ENCODE assay signal across 36 cellular contexts in genomic region chr10:86929445-86929844, GRCh38. TPM values are rescaled to one million over a fixed set of nuclear protein-coding genes. Genes with fewer than 3 reads are reported as not detected.
"Had no signal": no experiment of that assay in that cellular context is flagged by ENCODE, and none has a peak within 500 bp of the region (broad histone marks: within the 10 kb centered on the region; RNA-seq: fewer than 3 reads in every experiment).

No MANE protein-coding gene starts in this region.

- H3K4me1 Mint-ChIP-seq: activated CD4-positive, alpha-beta T cell treated with anti-CD3 and anti-CD28 coated beads, Interleukin-2, amount 10 ng/mL, durations not matched to agents 7 days and 5 days; activated naive CD4-positive, alpha-beta T cell treated with anti-CD3 and anti-CD28 coated beads, Interleukin-2, amount 50 U/mL, for 24 hours; memory B cell; stimulated activated memory B cell treated with anti-CD40 and anti-IgM and Interleukin-4, amounts not matched to agents 10 μg/mL and 1 μg/mL and 100 μg/mL, for 72 hours had no signal

- H3K4me3 ChIP-seq: colonic mucosa, dorsolateral prefrontal cortex, gastrocnemius medialis, smooth muscle cell, uterus had no signal

- FAIRE-seq: kidney, TTC549 had no signal

- H3K4me1 ChIP-seq: colonic mucosa, gastrocnemius medialis, uterus had no signal

- ATAC-seq: activated CD8-positive, alpha-beta T cell treated with anti-CD3 and anti-CD28 coated beads for 36 hours; activated naive CD8-positive, alpha-beta T cell treated with anti-CD3 and anti-CD28 coated beads, Interleukin-2, amount 50 U/mL, for 24 hours; activated T-cell treated with anti-CD3 and anti-CD28 coated beads, Interleukin-2, amount 50 U/mL, for 4 hours; gastrocnemius medialis; left colon; natural killer cell treated with Interleukin-12 subunit alpha and Interleukin-12 subunit beta and Interleukin-15 and Interleukin-18, amount 100 ng/mL, for 72 hours; stimulated activated memory B cell treated with anti-CD40 and anti-IgM and Interleukin-4, amounts not matched to agents 10 μg/mL and 1 μg/mL and 100 μg/mL, for 72 hours; stimulated activated naive CD8-positive, alpha-beta T cell treated with anti-CD3 and anti-CD28 coated beads, Interleukin-15, amount 100 ng/mL, for 72 hours had no signal

- H3K27me3 Mint-ChIP-seq: activated CD4-positive, alpha-beta T cell treated with anti-CD3 and anti-CD28 coated beads, Interleukin-2, amount 10 ng/mL, durations not matched to agents 7 days and 5 days; activated CD8-positive, alpha-beta T cell treated with anti-CD3 and anti-CD28 coated beads for 36 hours; activated naive CD4-positive, alpha-beta T cell treated with anti-CD3 and anti-CD28 coated beads, Interleukin-2, amount 50 U/mL, for 24 hours; activated naive CD8-positive, alpha-beta T cell treated with anti-CD3 and anti-CD28 coated beads, Interleukin-2, amount 50 U/mL, for 24 hours; memory B cell; natural killer cell treated with Interleukin-12 subunit alpha and Interleukin-12 subunit beta and Interleukin-15 and Interleukin-18, amount 100 ng/mL, for 72 hours; stimulated activated memory B cell treated with anti-CD40 and anti-IgM and Interleukin-4, amounts not matched to agents 10 μg/mL and 1 μg/mL and 100 μg/mL, for 72 hours; stimulated activated naive CD8-positive, alpha-beta T cell treated with anti-CD3 and anti-CD28 coated beads, Interleukin-15, amount 100 ng/mL, for 72 hours; type B pancreatic cell had no signal

- H3K27ac ChIP-seq: colonic mucosa, gastrocnemius medialis, neutrophil, uterus, VCaP had no signal

- H3K9ac ChIP-seq: SK-N-SH had no signal

- H3K4me3 Mint-ChIP-seq: activated CD4-positive, alpha-beta T cell treated with anti-CD3 and anti-CD28 coated beads, Interleukin-2, amount 10 ng/mL, durations not matched to agents 7 days and 5 days; activated CD8-positive, alpha-beta T cell treated with anti-CD3 and anti-CD28 coated beads for 36 hours; activated naive CD4-positive, alpha-beta T cell treated with anti-CD3 and anti-CD28 coated beads, Interleukin-2, amount 50 U/mL, for 24 hours; activated naive CD8-positive, alpha-beta T cell treated with anti-CD3 and anti-CD28 coated beads, Interleukin-2, amount 50 U/mL, for 24 hours; activated T-cell treated with anti-CD3 and anti-CD28 coated beads, Interleukin-2, amount 50 U/mL, for 4 hours; memory B cell; natural killer cell treated with Interleukin-12 subunit alpha and Interleukin-12 subunit beta and Interleukin-15 and Interleukin-18, amount 100 ng/mL, for 72 hours; stimulated activated memory B cell treated with anti-CD40 and anti-IgM and Interleukin-4, amounts not matched to agents 10 μg/mL and 1 μg/mL and 100 μg/mL, for 72 hours; stimulated activated naive CD8-positive, alpha-beta T cell treated with anti-CD3 and anti-CD28 coated beads, Interleukin-15, amount 100 ng/mL, for 72 hours; T-helper 1 cell treated with Interleukin-12 subunit alpha and Interleukin-12 subunit beta and Interleukin-4 antibody, amounts not matched to agents 30 μg/mL and 1 μg/mL, for 36 hours; type B pancreatic cell had no signal

- H3K36me3 ChIP-seq: colonic mucosa, neutrophil, uterus had no signal

- H3K36me3 Mint-ChIP-seq: activated naive CD4-positive, alpha-beta T cell treated with anti-CD3 and anti-CD28 coated beads, Interleukin-2, amount 50 U/mL, for 24 hours; natural killer cell treated with Interleukin-12 subunit alpha and Interleukin-12 subunit beta and Interleukin-15 and Interleukin-18, amount 100 ng/mL, for 72 hours had no signal

- H3K9me3 ChIP-seq: colonic mucosa, gastrocnemius medialis, neutrophil, SK-N-SH, uterus had no signal

- H3K27ac Mint-ChIP-seq: activated CD4-positive, alpha-beta T cell treated with anti-CD3 and anti-CD28 coated beads, Interleukin-2, amount 10 ng/mL, durations not matched to agents 7 days and 5 days; activated CD8-positive, alpha-beta T cell treated with anti-CD3 and anti-CD28 coated beads for 36 hours; activated naive CD4-positive, alpha-beta T cell treated with anti-CD3 and anti-CD28 coated beads, Interleukin-2, amount 50 U/mL, for 24 hours; activated naive CD8-positive, alpha-beta T cell treated with anti-CD3 and anti-CD28 coated beads, Interleukin-2, amount 50 U/mL, for 24 hours; activated T-helper 2 cell treated with anti-CD3 and anti-CD28 coated beads, Interferon-gamma antibody, Interleukin-2, Interleukin-4, amounts not matched to agents 10 μg/mL and 5 μg/mL and 100 μg/mL, durations not matched to agents 14 hours and 24 hours and 36 hours; memory B cell; natural killer cell treated with Interleukin-12 subunit alpha and Interleukin-12 subunit beta and Interleukin-15 and Interleukin-18, amount 100 ng/mL, for 72 hours; stimulated activated memory B cell treated with anti-CD40 and anti-IgM and Interleukin-4, amounts not matched to agents 10 μg/mL and 1 μg/mL and 100 μg/mL, for 72 hours; stimulated activated naive CD8-positive, alpha-beta T cell treated with anti-CD3 and anti-CD28 coated beads, Interleukin-15, amount 100 ng/mL, for 72 hours; T-helper 1 cell treated with Interleukin-12 subunit alpha and Interleukin-12 subunit beta and Interleukin-4 antibody, amounts not matched to agents 30 μg/mL and 1 μg/mL, for 36 hours; type B pancreatic cell had no signal

- DNase-seq: activated CD4-positive, alpha-beta T cell treated with anti-CD3 and anti-CD28 coated beads for 1 hour; activated CD4-positive, alpha-beta T cell treated with anti-CD3 and anti-CD28 coated beads, Interleukin-2, amount 10 ng/mL, durations not matched to agents 7 days and 5 days; activated CD8-positive, alpha-beta T cell treated with anti-CD3 and anti-CD28 coated beads for 36 hours; activated naive CD8-positive, alpha-beta T cell treated with anti-CD3 and anti-CD28 coated beads, Interleukin-2, amount 50 U/mL, for 24 hours; activated T-cell treated with anti-CD3 and anti-CD28 coated beads, Interleukin-2, amount 50 U/mL, for 4 hours; amygdala; cerebellar nuclear complex; colonic mucosa; dorsolateral prefrontal cortex; effector memory CD4-positive, alpha-beta T cell; gastrocnemius medialis; kidney; left colon; midbrain; SK-N-SH; stimulated activated CD4-positive, alpha-beta T cell treated with anti-CD3 and anti-CD28 coated beads, Interleukin-1b, Interleukin-23, amount 100 ng/mL, for 48 hours; stimulated activated CD4-positive, alpha-beta T cell treated with anti-CD3 and anti-CD28 coated beads, Interleukin-4, amount 100 ng/mL, for 4 hours; stimulated activated CD8-positive, alpha-beta memory T cell treated with anti-CD3 and anti-CD28 coated beads, Interleukin-4, amount 100 ng/mL, for 48 hours; stimulated activated naive CD8-positive, alpha-beta T cell treated with anti-CD3 and anti-CD28 coated beads, Interleukin-15, amount 100 ng/mL, for 72 hours; SW 1271; T-helper 9 cell; uterus had no signal

- H3K9me3 Mint-ChIP-seq: activated CD4-positive, alpha-beta T cell treated with anti-CD3 and anti-CD28 coated beads, Interleukin-2, amount 10 ng/mL, durations not matched to agents 7 days and 5 days; activated CD8-positive, alpha-beta T cell treated with anti-CD3 and anti-CD28 coated beads for 36 hours; activated naive CD4-positive, alpha-beta T cell treated with anti-CD3 and anti-CD28 coated beads, Interleukin-2, amount 50 U/mL, for 24 hours; activated naive CD8-positive, alpha-beta T cell treated with anti-CD3 and anti-CD28 coated beads, Interleukin-2, amount 50 U/mL, for 24 hours; activated T-cell treated with anti-CD3 and anti-CD28 coated beads, Interleukin-2, amount 50 U/mL, for 4 hours; activated T-helper 2 cell treated with anti-CD3 and anti-CD28 coated beads, Interferon-gamma antibody, Interleukin-2, Interleukin-4, amounts not matched to agents 10 μg/mL and 5 μg/mL and 100 μg/mL, durations not matched to agents 14 hours and 24 hours and 36 hours; memory B cell; natural killer cell treated with Interleukin-12 subunit alpha and Interleukin-12 subunit beta and Interleukin-15 and Interleukin-18, amount 100 ng/mL, for 72 hours; stimulated activated memory B cell treated with anti-CD40 and anti-IgM and Interleukin-4, amounts not matched to agents 10 μg/mL and 1 μg/mL and 100 μg/mL, for 72 hours; stimulated activated naive CD8-positive, alpha-beta T cell treated with anti-CD3 and anti-CD28 coated beads, Interleukin-15, amount 100 ng/mL, for 72 hours; T-helper 1 cell treated with Interleukin-12 subunit alpha and Interleukin-12 subunit beta and Interleukin-4 antibody, amounts not matched to agents 30 μg/mL and 1 μg/mL, for 36 hours; type B pancreatic cell had no signal

- H3K27me3 ChIP-seq: colonic mucosa, dorsolateral prefrontal cortex, gastrocnemius medialis, uterus had no signal

RNA-seq across cellular contexts. Expression of gene MMRN2, which starts 28.0 kb away (rescaled TPM):
- total RNA-seq: activated CD4-positive, alpha-beta T cell treated with anti-CD3 and anti-CD28 coated beads, Interleukin-2, amount 10 ng/mL, durations not matched to agents 7 days and 5 days; activated CD8-positive, alpha-beta T cell treated with anti-CD3 and anti-CD28 coated beads for 36 hours; activated T-helper 2 cell treated with anti-CD3 and anti-CD28 coated beads, Interferon-gamma antibody, Interleukin-2, Interleukin-4, amounts not matched to agents 10 μg/mL and 5 μg/mL and 100 μg/mL, durations not matched to agents 14 hours and 24 hours and 36 hours; natural killer cell treated with Interleukin-12 subunit alpha and Interleukin-12 subunit beta and Interleukin-15 and Interleukin-18, amount 100 ng/mL, for 72 hours; osteocyte had no signal

RNA-seq across cellular contexts. Expression of gene SNCG, which starts 29.0 kb away (rescaled TPM):
- total RNA-seq: activated CD4-positive, alpha-beta T cell treated with anti-CD3 and anti-CD28 coated beads, Interleukin-2, amount 10 ng/mL, durations not matched to agents 7 days and 5 days; activated CD8-positive, alpha-beta T cell treated with anti-CD3 and anti-CD28 coated beads for 36 hours; activated T-helper 2 cell treated with anti-CD3 and anti-CD28 coated beads, Interferon-gamma antibody, Interleukin-2, Interleukin-4, amounts not matched to agents 10 μg/mL and 5 μg/mL and 100 μg/mL, durations not matched to agents 14 hours and 24 hours and 36 hours; myocyte; natural killer cell treated with Interleukin-12 subunit alpha and Interleukin-12 subunit beta and Interleukin-15 and Interleukin-18, amount 100 ng/mL, for 72 hours; osteocyte had no signal

RNA-seq across cellular contexts. Expression of gene ADIRF, which starts 38.8 kb away (rescaled TPM):
- total RNA-seq: activated CD4-positive, alpha-beta T cell treated with anti-CD3 and anti-CD28 coated beads, Interleukin-2, amount 10 ng/mL, durations not matched to agents 7 days and 5 days; activated CD8-positive, alpha-beta T cell treated with anti-CD3 and anti-CD28 coated beads for 36 hours; activated T-helper 2 cell treated with anti-CD3 and anti-CD28 coated beads, Interferon-gamma antibody, Interleukin-2, Interleukin-4, amounts not matched to agents 10 μg/mL and 5 μg/mL and 100 μg/mL, durations not matched to agents 14 hours and 24 hours and 36 hours; natural killer cell treated with Interleukin-12 subunit alpha and Interleukin-12 subunit beta and Interleukin-15 and Interleukin-18, amount 100 ng/mL, for 72 hours; osteocyte; renal cortical epithelial cell had no signal
- polyA plus RNA-seq: SK-N-SH, smooth muscle cell had no signal
